In genomic region chr9:14561929-14562386, GRCh38 we compare ENCODE assay signal across 1 cellular context.
TF ChIP-seq lines count a peak whose summit lies in the region.

No MANE protein-coding gene starts in this region.

TF ChIP-seq in K562, 482 proteins besides CTCF, POLR2A, EP300 and RAD21 (continued from another document):
- TF ChIP-seq, protein P1, sequence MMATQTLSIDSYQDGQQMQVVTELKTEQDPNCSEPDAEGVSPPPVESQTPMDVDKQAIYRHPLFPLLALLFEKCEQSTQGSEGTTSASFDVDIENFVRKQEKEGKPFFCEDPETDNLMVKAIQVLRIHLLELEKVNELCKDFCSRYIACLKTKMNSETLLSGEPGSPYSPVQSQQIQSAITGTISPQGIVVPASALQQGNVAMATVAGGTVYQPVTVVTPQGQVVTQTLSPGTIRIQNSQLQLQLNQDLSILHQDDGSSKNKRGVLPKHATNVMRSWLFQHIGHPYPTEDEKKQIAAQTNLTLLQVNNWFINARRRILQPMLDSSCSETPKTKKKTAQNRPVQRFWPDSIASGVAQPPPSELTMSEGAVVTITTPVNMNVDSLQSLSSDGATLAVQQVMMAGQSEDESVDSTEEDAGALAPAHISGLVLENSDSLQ (IDR thresholded peaks at IDR 0.05): no peak
- TF ChIP-seq ZNF695 (CRISPR knock-in tag; IDR thresholded peaks at IDR 0.05): no peak
- no peak for TF ChIP-seq BRCA1 (IDR thresholded peaks at IDR 0.05)
- no peak for TF ChIP-seq BRCA1 (CRISPR knock-in tag; IDR thresholded peaks at IDR 0.05)
- TF ChIP-seq BDP1 (IDR thresholded peaks at IDR 0.05; ENCODE audit: insufficient read depth, insufficient read length): no peak
- TF ChIP-seq WHSC1 (IDR thresholded peaks at IDR 0.05; ENCODE audit: low read length): no peak
- no peak for TF ChIP-seq FOSL1 (tag; conservative IDR thresholded peaks at IDR 0.05)
- no peak for TF ChIP-seq PHTF2 (CRISPR knock-in tag; IDR thresholded peaks at IDR 0.05)
- TF ChIP-seq PPARD (CRISPR knock-in tag; IDR thresholded peaks at IDR 0.05): no peak
- TF ChIP-seq TCF7 (IDR thresholded peaks at IDR 0.05; ENCODE audit: borderline replicate concordance): no peak
- no peak for TF ChIP-seq ZNF12 (CRISPR knock-in tag; IDR thresholded peaks at IDR 0.05)
- TF ChIP-seq, protein P2, sequence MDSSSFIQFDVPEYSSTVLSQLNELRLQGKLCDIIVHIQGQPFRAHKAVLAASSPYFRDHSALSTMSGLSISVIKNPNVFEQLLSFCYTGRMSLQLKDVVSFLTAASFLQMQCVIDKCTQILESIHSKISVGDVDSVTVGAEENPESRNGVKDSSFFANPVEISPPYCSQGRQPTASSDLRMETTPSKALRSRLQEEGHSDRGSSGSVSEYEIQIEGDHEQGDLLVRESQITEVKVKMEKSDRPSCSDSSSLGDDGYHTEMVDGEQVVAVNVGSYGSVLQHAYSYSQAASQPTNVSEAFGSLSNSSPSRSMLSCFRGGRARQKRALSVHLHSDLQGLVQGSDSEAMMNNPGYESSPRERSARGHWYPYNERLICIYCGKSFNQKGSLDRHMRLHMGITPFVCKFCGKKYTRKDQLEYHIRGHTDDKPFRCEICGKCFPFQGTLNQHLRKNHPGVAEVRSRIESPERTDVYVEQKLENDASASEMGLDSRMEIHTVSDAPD (CRISPR knock-in tag; IDR thresholded peaks at IDR 0.05): no peak
